Comparison of ENCODE assay signal across 27 cellular contexts in the genomic region with DNA sequence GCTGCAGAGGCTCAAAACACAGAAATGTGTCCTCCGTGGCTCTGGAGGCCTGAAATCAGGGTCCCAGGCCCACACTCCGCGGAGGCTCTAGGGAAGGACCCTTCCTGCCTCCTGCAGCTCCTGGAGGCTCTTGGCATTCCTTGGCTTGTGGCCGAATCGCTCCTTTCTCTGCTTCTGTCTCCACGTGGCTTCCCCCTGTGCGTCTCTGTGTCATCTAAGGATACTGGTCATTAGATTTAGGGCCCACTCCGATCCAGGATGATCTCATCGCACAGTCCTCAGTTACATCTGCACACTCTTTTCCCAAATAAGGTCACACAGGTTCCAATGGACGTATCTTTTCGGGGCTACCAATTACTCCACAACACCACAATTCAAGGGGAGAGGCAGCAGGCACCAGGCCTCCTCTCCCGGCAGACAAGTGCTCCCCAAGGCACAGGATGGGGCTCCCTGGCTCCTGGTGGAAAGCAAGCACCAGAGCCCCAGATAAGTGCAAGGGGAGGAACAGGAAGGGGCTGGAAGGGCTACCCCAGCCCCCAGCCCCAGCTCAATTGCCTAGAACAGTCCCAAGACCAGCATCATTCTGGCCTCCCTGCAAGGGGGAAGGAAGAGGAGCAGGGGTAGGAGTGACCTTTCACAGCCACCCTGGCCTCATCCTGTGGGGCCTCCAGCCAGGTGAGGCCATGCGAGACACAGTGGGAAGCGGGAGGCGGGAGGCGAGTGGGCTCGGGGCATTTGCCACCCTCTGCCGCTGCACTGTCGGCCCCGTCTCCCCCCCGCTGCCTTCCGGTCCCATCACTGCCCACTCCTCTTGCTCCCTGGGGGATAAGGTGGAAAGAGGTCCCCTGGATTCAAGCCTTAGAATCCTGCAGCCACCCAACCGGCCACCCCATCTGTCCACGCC. TPM values are rescaled to one million over a fixed set of nuclear protein-coding genes. Genes with fewer than 3 reads are reported as not detected.
DNase-seq lines count a peak whose midpoint lies in the region; ATAC-seq and TF ChIP-seq lines count a peak whose summit lies in the region.
"Had no signal": no experiment of that assay in that cellular context is flagged by ENCODE, and none has a peak within 500 bp of the region (broad histone marks: within the 10 kb centered on the region; RNA-seq: fewer than 3 reads in every experiment).

No MANE protein-coding gene starts in this region.

- H3K4me3 ChIP-seq in BLaER1 (peak overlapping the region; percentile 6; the same call in 1 of the 2 replicates), osteoblast (ENCODE audit: insufficient read depth, low read length) (no peak overlapping the region), MM.1S (ENCODE audit: low read length) (no peak overlapping the region)
- H3K4me3 ChIP-seq: adrenal gland, esophagus squamous epithelium, neural progenitor cell, Peyer's patch, tibial nerve had no signal

- H2AFZ ChIP-seq in osteoblast (ENCODE audit: low read length) (no peak overlapping the region), MM.1S (ENCODE audit: low read length) (no peak overlapping the region)
- H2AFZ ChIP-seq: neural progenitor cell had no signal

- peaks cover 12% of the 10 kb centered on the region for H3K9me3 Mint-ChIP-seq in CD4-positive, alpha-beta T cell
- peaks cover 17% of the 10 kb centered on the region for H3K9me3 Mint-ChIP-seq in chondrocyte (ENCODE audit: low read depth)

- no peak overlapping the region for H3K27ac Mint-ChIP-seq in CD4-positive, alpha-beta T cell
- H3K27ac Mint-ChIP-seq in chondrocyte (ENCODE audit: unreplicated experiment), result no peak overlapping the region
- H3K27ac Mint-ChIP-seq: activated CD4-positive, alpha-beta T cell treated with anti-CD3 and anti-CD28 coated beads, Interleukin-2, amount 10 ng/mL, durations not matched to agents 24 days and 14 days; brain; memory B cell; neural progenitor cell had no signal

- H3K27ac ChIP-seq in BLaER1, result no peak overlapping the region
- H3K27ac ChIP-seq in CD4-positive, alpha-beta T cell (ENCODE audit: low read depth, low read length), result no peak overlapping the region
- no peak overlapping the region for H3K27ac ChIP-seq in osteoblast (ENCODE audit: low read depth, low read length)
- no peak overlapping the region for H3K27ac ChIP-seq in MM.1S (ENCODE audit: low read length)
- H3K27ac ChIP-seq: adrenal gland, esophagus squamous epithelium, foreskin keratinocyte, neural progenitor cell, Peyer's patch, tibial nerve had no signal

- no peak for DNase-seq in CD4-positive, alpha-beta T cell
- peak; percentile 71 for DNase-seq in chondrocyte (ENCODE audit: low spot score)
- peak; percentile 58 for DNase-seq in osteoblast (ENCODE audit: insufficient read length, low spot score, missing footprints)
- no peak for DNase-seq in MM.1S
- no peak for DNase-seq in NCI-H748 (lab: John Stamatoyannopoulos, UW; ENCODE audit: unreplicated experiment)
- DNase-seq in iPS-NIHi7 (ENCODE audit: extremely low spot score), result no peak
- DNase-seq: activated CD4-positive, alpha-beta T cell treated with anti-CD3 and anti-CD28 coated beads, Interleukin-2, amount 10 ng/mL, durations not matched to agents 24 days and 14 days; activated CD8-positive, alpha-beta memory T cell treated with anti-CD3 and anti-CD28 coated beads for 24 hours; activated naive CD4-positive, alpha-beta T cell; activated T-cell treated with anti-CD3 and anti-CD28 coated beads for 4 hours; adrenal gland; Calu3; DND-41; esophagus squamous epithelium; foreskin keratinocyte; NCI-H146; NCI-H82; Peyer's patch; stimulated activated CD4-positive, alpha-beta T cell treated with anti-CD3 and anti-CD28 coated beads, Interleukin-4, amount 100 ng/mL, for 24 hours; T1000 had no signal

- no peak for TF ChIP-seq CTCF in CD4-positive, alpha-beta T cell (IDR thresholded peaks at IDR 0.05)
- no peak for TF ChIP-seq CTCF in chondrocyte (IDR thresholded peaks at IDR 0.05)
- no peak for TF ChIP-seq CTCF in osteoblast (IDR thresholded peaks at IDR 0.05; ENCODE audit: extremely low read depth, low read depth, low read length)
- TF ChIP-seq CTCF in MM.1S (IDR thresholded peaks at IDR 0.05; ENCODE audit: low read length), result no peak

- H3K4me2 ChIP-seq in BLaER1, result peak overlapping the region; percentile 93
- H3K4me2 ChIP-seq in osteoblast (ENCODE audit: insufficient read depth, low read length), result no peak overlapping the region
- H3K4me2 ChIP-seq in MM.1S (ENCODE audit: low read depth, low read length), result no peak overlapping the region
- H3K4me2 ChIP-seq: neural progenitor cell had no signal

- H4K20me1 ChIP-seq in BLaER1, result no peaks in the 10 kb centered on the region
- H4K20me1 ChIP-seq in osteoblast (ENCODE audit: insufficient read depth, low read length), result no peaks in the 10 kb centered on the region
- H4K20me1 ChIP-seq in MM.1S (ENCODE audit: insufficient read depth, low read length), result no peaks in the 10 kb centered on the region

- no peaks in the 10 kb centered on the region for H3K36me3 ChIP-seq in BLaER1
- no peaks in the 10 kb centered on the region for H3K36me3 ChIP-seq in osteoblast (ENCODE audit: insufficient read depth, low read length)
- H3K36me3 ChIP-seq in MM.1S (replicated peaks; ENCODE audit: insufficient read depth, low read length), result no peaks in the 10 kb centered on the region
- H3K36me3 ChIP-seq: adrenal gland, esophagus squamous epithelium, neural progenitor cell, Peyer's patch, tibial nerve had no signal

- H3K27me3 Mint-ChIP-seq in CD4-positive, alpha-beta T cell, result no peaks in the 10 kb centered on the region
- H3K27me3 Mint-ChIP-seq in chondrocyte (ENCODE audit: low read depth), result peaks cover 38% of the 10 kb centered on the region

- H3K27me3 ChIP-seq in BLaER1 (no peaks in the 10 kb centered on the region), osteoblast (ENCODE audit: insufficient read depth, low read length) (peaks cover 68% of the 10 kb centered on the region), MM.1S (replicated peaks; ENCODE audit: insufficient read depth, low read length) (peaks cover 100% of the 10 kb centered on the region)
- no peaks in the 10 kb centered on the region for H3K27me3 ChIP-seq in CD4-positive, alpha-beta T cell (ENCODE audit: control insufficient read depth, insufficient read depth, low read length)
- H3K27me3 ChIP-seq: neural progenitor cell, Peyer's patch had no signal

- peaks cover 26% of the 10 kb centered on the region for H3K4me1 Mint-ChIP-seq in CD4-positive, alpha-beta T cell (ENCODE audit: low read depth)
- no peaks in the 10 kb centered on the region for H3K4me1 Mint-ChIP-seq in chondrocyte (ENCODE audit: low read depth)
- H3K4me1 Mint-ChIP-seq: memory B cell, neural progenitor cell had no signal

- POLR2A ChIA-PET in CD4-positive, alpha-beta T cell (lab: Charles Lee), result no interaction called here

- 0 out of 2 replicates have a peak overlapping the region, but pooled peaks have one; percentile 0 for H3K9ac ChIP-seq in BLaER1
- H3K9ac ChIP-seq in MM.1S (ENCODE audit: low read length), result no peak overlapping the region
- H3K9ac ChIP-seq: neural progenitor cell had no signal

- no peaks in the 10 kb centered on the region for H3F3A ChIP-seq in MM.1S (ENCODE audit: insufficient read depth, low read length)

- CTCF ChIA-PET in CD4-positive, alpha-beta T cell (lab: Charles Lee), result no interaction called here

- H3K4me3 Mint-ChIP-seq in CD4-positive, alpha-beta T cell, result peak overlapping the region; percentile 2
- no peak overlapping the region for H3K4me3 Mint-ChIP-seq in chondrocyte (ENCODE audit: unreplicated experiment)
- H3K4me3 Mint-ChIP-seq: activated CD4-positive, alpha-beta T cell treated with anti-CD3 and anti-CD28 coated beads, Interleukin-2, amount 10 ng/mL, durations not matched to agents 24 days and 14 days; brain; memory B cell; neural progenitor cell had no signal

- peaks cover 6% of the 10 kb centered on the region for H3K36me3 Mint-ChIP-seq in CD4-positive, alpha-beta T cell (ENCODE audit: low read depth)
- H3K36me3 Mint-ChIP-seq in chondrocyte (ENCODE audit: low read depth), result peaks cover 7% of the 10 kb centered on the region
- H3K36me3 Mint-ChIP-seq: memory B cell, neural progenitor cell had no signal

- H3K79me2 ChIP-seq in osteoblast (ENCODE audit: insufficient read depth, low read length) (no peaks in the 10 kb centered on the region), MM.1S (ENCODE audit: low read length) (no peaks in the 10 kb centered on the region)

- H3K9me3 ChIP-seq in BLaER1 (peaks cover 19% of the 10 kb centered on the region), osteoblast (ENCODE audit: low read depth, low read length) (peaks cover 4% of the 10 kb centered on the region), MM.1S (replicated peaks; ENCODE audit: insufficient read depth, low read length) (no peaks in the 10 kb centered on the region)
- H3K9me3 ChIP-seq in CD4-positive, alpha-beta T cell (ENCODE audit: control insufficient read depth, low read length), result peaks cover 13% of the 10 kb centered on the region

- intact Hi-C loops in CD4-positive, alpha-beta T cell (cut with DNase I, micrococcal nuclease), result loop anchor here in 1 of 2 experiments (5.0 kb wide), 1 partner anchor 67 kb away; no protein-coding TSS in a partner anchor

- no peak for ATAC-seq in CD4-positive, alpha-beta T cell (ENCODE audit: poor library complexity)
- ATAC-seq: foreskin keratinocyte, sciatic nerve had no signal

- H3K4me1 ChIP-seq in BLaER1 (peaks cover 86% of the 10 kb centered on the region), osteoblast (ENCODE audit: insufficient read depth, low read length) (no peaks in the 10 kb centered on the region), MM.1S (ENCODE audit: low read length) (0 out of 2 replicates have a peak, but pooled peaks cover 7% of the 10 kb centered on the region)
- H3K4me1 ChIP-seq: adrenal gland, foreskin keratinocyte, neural progenitor cell, Peyer's patch, tibial nerve had no signal

- no peaks in the 10 kb centered on the region for H3K9me2 ChIP-seq in MM.1S (replicated peaks; ENCODE audit: insufficient read depth, low read length)

RNA-seq across cellular contexts. Expression of a gene that starts 16.3 kb away (rescaled TPM):
- total RNA-seq in CD4-positive, alpha-beta T cell, result under 1 TPM; 0.55 to 0.56 TPM
- total RNA-seq in chondrocyte, result 0.10 TPM in 1 of 3 replicates, not detected in the others
- total RNA-seq in osteoblast, result not detected in 2 replicates
- total RNA-seq: activated CD4-positive, alpha-beta T cell treated with anti-CD3 and anti-CD28 coated beads, Interleukin-2, amount 10 ng/mL, durations not matched to agents 24 days and 14 days; Calu3; SK-MEL-5 had no signal

Comparison
In these comparisons a context has a peak if more than half of its experiments do, and no peak if none do; other contexts are left out.
1. DNase-seq: peak in chondrocyte (single experiment) and osteoblast (single experiment); none in CD4-positive, alpha-beta T cell (0 of 10), MM.1S (single experiment), NCI-H748 (single experiment) and iPS-NIHi7 (single experiment).